ENCODE assay signal across 8 cellular contexts in genomic region chr19:16435238-16435911, GRCh38. TPM values are rescaled to one million over a fixed set of nuclear protein-coding genes. Genes with fewer than 3 reads are reported as not detected.
DNase-seq lines count a peak whose midpoint lies in the region; ATAC-seq and TF ChIP-seq lines count a peak whose summit lies in the region.

No MANE protein-coding gene starts in this region.

- no peaks in the 10 kb centered on the region for H3K27me3 Mint-ChIP-seq in endodermal cell (ENCODE audit: insufficient read depth)

- H3K4me1 Mint-ChIP-seq in endodermal cell: no peaks in the 10 kb centered on the region

- H3K36me3 ChIP-seq in gastrocnemius medialis (peaks cover 0 to 56% of the 10 kb centered on the region in 2 donors), endodermal cell (ENCODE audit: control insufficient read depth, insufficient read depth, low read length) (peaks cover 52% of the 10 kb centered on the region)

- 88 to 93% methylated on average over 8 to 11 of the region's 11 CpGs for WGBS in endodermal cell (ENCODE audit: insufficient coverage in 1 of 2, insufficient read length in 1 of 2), 2 experiments

- no peak overlapping the region for H3K9ac ChIP-seq in endodermal cell (ENCODE audit: extremely low read depth, low read length, poor library complexity, severe bottlenecking)

- no peaks in the 10 kb centered on the region for H3K27me3 ChIP-seq in gastrocnemius medialis
- H3K27me3 ChIP-seq in endodermal cell (ENCODE audit: control insufficient read depth, insufficient read depth, low read length, poor library complexity, severe bottlenecking): no peaks in the 10 kb centered on the region

- H3K9me3 ChIP-seq in gastrocnemius medialis (no peaks in the 10 kb centered on the region), endodermal cell (ENCODE audit: control insufficient read depth, low read length) (no peaks in the 10 kb centered on the region)

- TF ChIP-seq POLR2A in gastrocnemius medialis (IDR thresholded peaks at IDR 0.05): no peak

- H3K36me3 Mint-ChIP-seq in endodermal cell (ENCODE audit: low read depth): peaks cover 50% of the 10 kb centered on the region

- no peak overlapping the region for H3K4me3 ChIP-seq in gastrocnemius medialis
- no peak overlapping the region for H3K4me3 ChIP-seq in endodermal cell (ENCODE audit: low read length)

- no peaks in the 10 kb centered on the region for H3K9me3 Mint-ChIP-seq in endodermal cell

- peak overlapping the region; percentile 66 to 95 (median 88) for H3K27ac ChIP-seq in gastrocnemius medialis
- H3K27ac ChIP-seq in endodermal cell (ENCODE audit: low read depth, low read length): no peak overlapping the region

- intact Hi-C loops in gastrocnemius medialis (cut with DNase I; ENCODE audit: low total_unique reads): loop anchor here (5.0 kb wide), 1 partner anchor 37 kb away; the partner anchor contains the start of gene EPS15L1

- ATAC-seq in gastrocnemius medialis (peak; percentile 28 to 81), HG03521 (IDR thresholded peaks at IDR 0.05; ENCODE audit: unreplicated experiment) (no peak), GM19463 (IDR thresholded peaks at IDR 0.05; ENCODE audit: unreplicated experiment) (no peak)

- peaks cover 29 to 36% of the 10 kb centered on the region in 2 donors for H3K4me1 ChIP-seq in gastrocnemius medialis
- no peaks in the 10 kb centered on the region for H3K4me1 ChIP-seq in endodermal cell (ENCODE audit: control insufficient read depth, insufficient read depth, low read length)

- no peak overlapping the region for H3K27ac Mint-ChIP-seq in endodermal cell

- no peak overlapping the region for H3K4me3 Mint-ChIP-seq in endodermal cell

- TF ChIP-seq CTCF in gastrocnemius medialis (IDR thresholded peaks at IDR 0.05 in 4 of 5, conservative IDR thresholded peaks at IDR 0.05 in 1 of 5) (no peak), endodermal cell (conservative IDR thresholded peaks at IDR 0.05) (no peak)

- DNase-seq in G401 (ENCODE audit: low spot score) (peak; percentile 38), amniotic epithelial cell (ENCODE audit: low read depth) (peak; percentile 97), hepatic stellate cell (ENCODE audit: low spot score) (peak; percentile 94), gastrocnemius medialis (peak in 1 of 2 donors; percentile 66), NCI-H2196 (lab: John Stamatoyannopoulos, UW; ENCODE audit: unreplicated experiment) (no peak), endodermal cell (no peak)

- in situ Hi-C loops in G401 (cut with HindIII; ENCODE audit: low sequenced_read_pairs): no loop called here
- in situ Hi-C loops in gastrocnemius medialis (cut with MboI; ENCODE audit: low sequenced_read_pairs in 4 of 4): loop anchor here in 1 of 4 donors (10.0 kb wide), 1 partner anchor 59 kb away; the partner anchor contains the start of genes C19orf44 and CALR3

RNA-seq across cellular contexts. Expression of gene EPS15L1, which starts 36.4 kb away (rescaled TPM):
- 14.9 and 20.7 TPM in 2 replicates for total RNA-seq in G401 (2014; rRNA removed; shearing (Covaris generic))
- total RNA-seq in gastrocnemius medialis (10 to 100 TPM; 52.5 to 61.7 (median 59.7) TPM), endodermal cell (10 to 100 TPM; 35.1 to 43.8 TPM)
- 42.0 TPM for polyA plus RNA-seq in endodermal cell (2013, experiment 1 of 2)
- 38.7 TPM for polyA plus RNA-seq in endodermal cell (2013, experiment 2 of 2)

Comparison
In these comparisons a context has a peak if more than half of its experiments do, and no peak if none do; other contexts are left out.
1. DNase-seq: peak in G401 (single experiment), amniotic epithelial cell (single experiment) and hepatic stellate cell (single experiment); none in NCI-H2196 (single experiment) and endodermal cell (single experiment).
2. ATAC-seq: peak in gastrocnemius medialis (2 of 2); none in HG03521 (single experiment) and GM19463 (single experiment).